In the genomic region with DNA sequence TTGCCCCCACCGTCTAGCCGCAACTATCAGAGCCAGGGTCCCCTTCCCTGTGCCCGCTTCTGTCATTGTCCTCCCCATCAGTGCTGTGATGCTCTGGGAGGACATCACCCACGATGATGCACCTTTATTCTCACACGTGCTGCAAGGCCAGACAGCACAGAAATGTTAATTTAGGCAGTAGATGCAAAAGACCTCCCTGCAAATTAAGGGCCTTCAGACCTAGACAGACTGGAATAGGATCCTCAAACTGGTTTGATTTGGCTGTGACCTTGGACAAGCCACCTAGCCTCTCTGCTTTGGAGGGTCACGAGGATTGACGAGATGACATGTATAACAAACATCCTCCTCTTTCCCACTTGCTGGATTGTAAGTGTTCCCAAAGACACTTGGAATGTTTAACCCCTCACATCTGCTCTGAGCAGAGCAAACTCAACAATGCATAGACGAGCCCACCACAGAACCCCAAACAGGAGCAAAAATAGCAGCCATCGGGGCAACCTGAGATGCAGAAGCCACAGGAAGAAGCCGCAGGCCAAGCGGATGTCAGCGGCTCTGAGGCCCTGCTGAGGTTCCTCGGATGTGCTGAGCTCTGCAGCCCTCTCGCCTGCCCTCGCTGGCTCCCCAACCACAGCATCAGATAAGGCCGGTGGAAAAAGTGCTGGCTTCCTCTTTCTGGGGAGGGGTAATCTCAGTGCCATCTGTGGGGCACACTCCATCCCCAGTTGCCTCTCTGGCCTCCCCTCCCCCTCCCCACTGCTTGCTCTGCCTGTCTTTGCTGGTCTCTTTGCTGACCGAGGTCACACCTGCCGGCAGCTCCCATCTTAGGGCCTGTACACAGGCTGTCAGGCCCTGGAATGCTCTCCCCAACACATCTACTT, we compare ENCODE assay signal across 7 cellular contexts. TPM values are rescaled to one million over a fixed set of nuclear protein-coding genes. Genes with fewer than 3 reads are reported as not detected.
A peak's percentile ranks its signal among the peaks of the same experiment; 100 is the strongest.
DNase-seq lines count a peak whose midpoint lies in the region; ATAC-seq lines count a peak whose summit lies in the region.

No MANE protein-coding gene starts in this region.

- H3K9me3 Mint-ChIP-seq in stimulated activated naive CD8-positive, alpha-beta T cell treated with anti-CD3 and anti-CD28 coated beads, Interleukin-15, Interleukin-2, amounts not matched to agents 100 ng/mL and 50 ng/mL, for 24 hours, result no peaks in the 10 kb centered on the region

- ATAC-seq in GM21367 (IDR thresholded peaks at IDR 0.05; ENCODE audit: unreplicated experiment), result peak; percentile 57
- ATAC-seq in HG03571 (IDR thresholded peaks at IDR 0.05; ENCODE audit: unreplicated experiment), result no peak

- peak overlapping the region; percentile 30 for H3K4me3 Mint-ChIP-seq in stimulated activated naive CD8-positive, alpha-beta T cell treated with anti-CD3 and anti-CD28 coated beads, Interleukin-15, Interleukin-2, amounts not matched to agents 100 ng/mL and 50 ng/mL, for 24 hours

- no peaks in the 10 kb centered on the region for H3K36me3 Mint-ChIP-seq in stimulated activated naive CD8-positive, alpha-beta T cell treated with anti-CD3 and anti-CD28 coated beads, Interleukin-15, Interleukin-2, amounts not matched to agents 100 ng/mL and 50 ng/mL, for 24 hours (ENCODE audit: low read depth)

- peaks cover 42% of the 10 kb centered on the region for H3K27me3 Mint-ChIP-seq in stimulated activated naive CD8-positive, alpha-beta T cell treated with anti-CD3 and anti-CD28 coated beads, Interleukin-15, Interleukin-2, amounts not matched to agents 100 ng/mL and 50 ng/mL, for 24 hours

- peak overlapping the region; percentile 12 for H3K27ac Mint-ChIP-seq in stimulated activated naive CD8-positive, alpha-beta T cell treated with anti-CD3 and anti-CD28 coated beads, Interleukin-15, Interleukin-2, amounts not matched to agents 100 ng/mL and 50 ng/mL, for 24 hours

- peaks cover 57% of the 10 kb centered on the region for H3K4me1 Mint-ChIP-seq in stimulated activated naive CD8-positive, alpha-beta T cell treated with anti-CD3 and anti-CD28 coated beads, Interleukin-15, Interleukin-2, amounts not matched to agents 100 ng/mL and 50 ng/mL, for 24 hours (ENCODE audit: low read depth)

- DNase-seq in M059J (ENCODE audit: low read depth), result peak; percentile 92
- DNase-seq in activated CD8-positive, alpha-beta memory T cell treated with anti-CD3 and anti-CD28 coated beads for 1 hour (ENCODE audit: extremely low read depth in 1 of 2, low read depth in 1 of 2), result peak; percentile 29 to 59
- DNase-seq in iris pigment epithelial cell (ENCODE audit: low read depth), result peak; percentile 61
- DNase-seq in hepatic stellate cell (ENCODE audit: low spot score), result no peak

RNA-seq across cellular contexts. Expression of a gene that starts 35.3 kb away (rescaled TPM):
- total RNA-seq in M059J (2014; rRNA removed; shearing (Covaris generic)), result 6.1 and 8.4 TPM in 2 replicates
